In genomic region chr11:121416909-121417567, GRCh38 we compare ENCODE assay signal across 1 cellular context.
A peak's percentile ranks its signal among the peaks of the same experiment; 100 is the strongest.
TF ChIP-seq lines count a peak whose summit lies in the region.

No MANE protein-coding gene starts in this region.

TF ChIP-seq in GM12878, 131 proteins besides CTCF, POLR2A, EP300 and RAD21 (continued from another document):
- no peak for TF ChIP-seq ZBTB33 (IDR thresholded peaks at IDR 0.05)
- no peak for TF ChIP-seq HDAC2 (IDR thresholded peaks at IDR 0.05)
- TF ChIP-seq CEBPB (IDR thresholded peaks at IDR 0.05; ENCODE audit: borderline replicate concordance in 1 of 2, low read depth in 2 of 2, low read length in 2 of 2): no peak
- TF ChIP-seq ZZZ3 (IDR thresholded peaks at IDR 0.05; ENCODE audit: control insufficient read depth, insufficient read length, low read depth): no peak
- TF ChIP-seq BHLHE40 (IDR thresholded peaks at IDR 0.05; ENCODE audit: borderline replicate concordance in 1 of 2, low read depth in 2 of 2, low read length in 1 of 2): peak; percentile 94
- TF ChIP-seq SMAD5 (IDR thresholded peaks at IDR 0.05; ENCODE audit: low read depth): no peak
